In genomic region chr15:88896339-88897033, GRCh38 we compare ENCODE assay signal across 10 cellular contexts. TPM values are rescaled to one million over a fixed set of nuclear protein-coding genes. Genes with fewer than 3 reads are reported as not detected.
DNase-seq lines count a peak whose midpoint lies in the region; ATAC-seq, FAIRE-seq and TF ChIP-seq lines count a peak whose summit lies in the region.
"Had no signal": no experiment of that assay in that cellular context is flagged by ENCODE, and none has a peak within 500 bp of the region (broad histone marks: within the 10 kb centered on the region; RNA-seq: fewer than 3 reads in every experiment).

No MANE protein-coding gene starts in this region.

- WGBS in mammary epithelial cell (ENCODE audit: low coverage, missing lambda C conversion rate), result 57% methylated on average over 7 of the region's 8 CpGs

- H3K9me3 ChIP-seq in breast epithelium, result no peaks in the 10 kb centered on the region
- H3K9me3 ChIP-seq in mammary epithelial cell (replicated peaks; ENCODE audit: insufficient read depth, low read length), result no peaks in the 10 kb centered on the region
- no peaks in the 10 kb centered on the region for H3K9me3 ChIP-seq in adipocyte (ENCODE audit: control insufficient read depth, low read length)
- H3K9me3 ChIP-seq in muscle layer of colon (ENCODE audit: low read length), result no peaks in the 10 kb centered on the region
- no peaks in the 10 kb centered on the region for H3K9me3 ChIP-seq in Karpas-422 (ENCODE audit: low read length)
- H3K9me3 ChIP-seq in upper lobe of right lung, result no peaks in the 10 kb centered on the region

- peak; percentile 69 for FAIRE-seq in urothelium cell line (lab: Jason Lieb, UNC)

- TF ChIP-seq CTCF in breast epithelium (IDR thresholded peaks at IDR 0.05) (no peak), mammary epithelial cell (conservative IDR thresholded peaks at IDR 0.05 in 1 of 2, IDR thresholded peaks at IDR 0.05 in 1 of 2; ENCODE audit: extremely low read depth in 1 of 2, insufficient read depth in 1 of 2, low read depth in 1 of 2, low read length in 2 of 2) (no peak), upper lobe of right lung (IDR thresholded peaks at IDR 0.05) (no peak)

- ATAC-seq in upper lobe of right lung, result no peak

- H3K9ac ChIP-seq in mammary epithelial cell (ENCODE audit: insufficient read depth, low read length), result no peak overlapping the region
- peak overlapping the region; percentile 51 for H3K9ac ChIP-seq in adipocyte (ENCODE audit: low read length)
- H3K9ac ChIP-seq in muscle layer of colon (ENCODE audit: low read length), result no peak overlapping the region
- H3K9ac ChIP-seq in Karpas-422 (ENCODE audit: low read length), result no peak overlapping the region

- DNase-seq in breast epithelium (ENCODE audit: low spot score in 2 of 2) (no peak), mammary epithelial cell (no peak), adipocyte (ENCODE audit: low read depth) (no peak), urothelium cell line (ENCODE audit: low spot score) (no peak), Karpas-422 (no peak), upper lobe of right lung (no peak), HPDE6-E6E7 (ENCODE audit: extremely low spot score) (no peak)
- DNase-seq: NCI-H69, SHP77 treated with DMSO at 0.1 percent for 48 hours had no signal

- H3K79me2 ChIP-seq in mammary epithelial cell (ENCODE audit: insufficient read depth, low read length) (no peaks in the 10 kb centered on the region), Karpas-422 (ENCODE audit: low read length) (no peaks in the 10 kb centered on the region)

- no peaks in the 10 kb centered on the region for H3K36me3 ChIP-seq in breast epithelium
- no peaks in the 10 kb centered on the region for H3K36me3 ChIP-seq in mammary epithelial cell (ENCODE audit: insufficient read depth, low read length)
- peaks cover 26% of the 10 kb centered on the region for H3K36me3 ChIP-seq in adipocyte (ENCODE audit: control insufficient read depth, insufficient read depth, low read length, severe bottlenecking)
- H3K36me3 ChIP-seq in muscle layer of colon (ENCODE audit: insufficient read depth, low read length), result no peaks in the 10 kb centered on the region
- no peaks in the 10 kb centered on the region for H3K36me3 ChIP-seq in Karpas-422 (ENCODE audit: insufficient read depth, low read length)
- no peaks in the 10 kb centered on the region for H3K36me3 ChIP-seq in upper lobe of right lung

- CTCF ChIA-PET in mammary epithelial cell (lab: Charles Lee; ENCODE audit: low non-redundant PET), result no interaction called here

- in situ Hi-C loops in mammary epithelial cell (cut with MboI; ENCODE audit: low sequenced_read_pairs in 2 of 2), result no loop called here

- H3K27ac ChIP-seq in breast epithelium, result peak overlapping the region; percentile 77 to 82
- H3K27ac ChIP-seq in mammary epithelial cell (ENCODE audit: insufficient read depth, low read depth, low read length), result no peak overlapping the region
- H3K27ac ChIP-seq in muscle layer of colon (ENCODE audit: low read depth, low read length), result peak overlapping the region; percentile 32
- H3K27ac ChIP-seq in Karpas-422 (ENCODE audit: low read length), result no peak overlapping the region
- H3K27ac ChIP-seq in upper lobe of right lung, result no peak overlapping the region

- H3K27me3 ChIP-seq in breast epithelium (no peaks in the 10 kb centered on the region), mammary epithelial cell (ENCODE audit: insufficient read depth, low read length) (no peaks in the 10 kb centered on the region), adipocyte (replicated peaks; ENCODE audit: control insufficient read depth, insufficient read depth, low read length) (no peaks in the 10 kb centered on the region), muscle layer of colon (ENCODE audit: control insufficient read depth in 1 of 2, insufficient read depth in 2 of 2, low read length in 2 of 2) (peaks cover 0 to 39% of the 10 kb centered on the region in 2 donors), Karpas-422 (ENCODE audit: low read length) (no peaks in the 10 kb centered on the region), upper lobe of right lung (peaks cover 7% of the 10 kb centered on the region)

- H2AFZ ChIP-seq in mammary epithelial cell (ENCODE audit: low read depth, low read length) (no peak overlapping the region), Karpas-422 (ENCODE audit: low read length) (no peak overlapping the region)

- H3K9me2 ChIP-seq in Karpas-422 (replicated peaks; ENCODE audit: insufficient read depth, low read length), result no peaks in the 10 kb centered on the region

- H3K4me3 ChIP-seq in breast epithelium (no peak overlapping the region), mammary epithelial cell (replicated peaks in 1 of 3; ENCODE audit: insufficient read depth in 1 of 3, low read depth in 2 of 3, low read length in 3 of 3) (no peak overlapping the region), adipocyte (ENCODE audit: low read length) (no peak overlapping the region), muscle layer of colon (ENCODE audit: low read depth in 1 of 2, low read length in 2 of 2) (no peak overlapping the region), Karpas-422 (ENCODE audit: low read length) (no peak overlapping the region), upper lobe of right lung (no peak overlapping the region)

- BruUV-seq in mammary epithelial cell (replicated peaks; lab: Mats Ljungman, UMichigan), result no TSS peak

- TF ChIP-seq POLR2A in breast epithelium (IDR thresholded peaks at IDR 0.05), result no peak

- intact Hi-C loops in breast epithelium (cut with DNase I; ENCODE audit: low total_unique reads) (no loop called here), mammary epithelial cell (cut with micrococcal nuclease) (loop anchor here (1.0 to 5.0 kb wide), 3 partner anchors 239 to 419 kb away; partner anchors contain the start of gene FANCI), upper lobe of right lung (cut with DNase I) (loop anchor here (10.0 kb wide), 1 partner anchor 278 kb away; no protein-coding TSS in a partner anchor)

- H4K20me1 ChIP-seq in mammary epithelial cell (ENCODE audit: insufficient read depth, low read length), result no peaks in the 10 kb centered on the region
- H4K20me1 ChIP-seq in Karpas-422 (ENCODE audit: insufficient read depth, low read depth, low read length), result no peaks in the 10 kb centered on the region

- no peak overlapping the region for H3K4me2 ChIP-seq in mammary epithelial cell (ENCODE audit: insufficient read depth, low read depth, low read length)
- no peak overlapping the region for H3K4me2 ChIP-seq in Karpas-422 (ENCODE audit: low read depth, low read length, poor library complexity, severe bottlenecking)

- peaks cover 4 to 16% of the 10 kb centered on the region in 2 donors for H3K4me1 ChIP-seq in breast epithelium
- peaks cover 18% of the 10 kb centered on the region for H3K4me1 ChIP-seq in mammary epithelial cell (ENCODE audit: insufficient read depth, low read length)
- H3K4me1 ChIP-seq in adipocyte (ENCODE audit: control insufficient read depth, insufficient read depth, low read length), result peaks cover 34% of the 10 kb centered on the region
- H3K4me1 ChIP-seq in muscle layer of colon (ENCODE audit: insufficient read depth, low read length), result peaks cover 26% of the 10 kb centered on the region
- no peaks in the 10 kb centered on the region for H3K4me1 ChIP-seq in Karpas-422 (ENCODE audit: low read length)
- H3K4me1 ChIP-seq in upper lobe of right lung, result peaks cover 27% of the 10 kb centered on the region

- dilution Hi-C loops in mammary epithelial cell (cut with HindIII; ENCODE audit: low sequenced_read_pairs), result no loop called here

RNA-seq across cellular contexts. Expression of gene HAPLN3, which starts 1.1 kb away (rescaled TPM):
- total RNA-seq in breast epithelium, result 10 to 100 TPM in 2 of 3 donors, 1 to 10 TPM in 1; 3.4 to 24.6 (median 11.1) TPM
- 1 to 10 TPM; 1.5 to 3.8 TPM for total RNA-seq in mammary epithelial cell
- 4.4 TPM for polyA plus RNA-seq in mammary epithelial cell
- not detected for polyA minus RNA-seq in mammary epithelial cell
- not detected in 2 replicates for total RNA-seq in Karpas-422 (2014; rRNA removed; shearing (Covaris generic); ENCODE audit: low replicate concordance)
- total RNA-seq in upper lobe of right lung, result 4.6 TPM

RNA-seq across cellular contexts. Expression of gene MFGE8, which starts 16.7 kb away (rescaled TPM):
- total RNA-seq in breast epithelium, result 100 to 1,000 TPM; 226 to 457 (median 311) TPM
- 100 to 1,000 TPM in 1 of 2 donors, 10 to 100 TPM in 1; 81.4 to 145 TPM for total RNA-seq in mammary epithelial cell
- 115 TPM for polyA plus RNA-seq in mammary epithelial cell
- polyA minus RNA-seq in mammary epithelial cell, result 109 TPM
- not detected in 2 replicates for total RNA-seq in Karpas-422 (2014; rRNA removed; shearing (Covaris generic); ENCODE audit: low replicate concordance)
- total RNA-seq in upper lobe of right lung, result 168 TPM

Comparison
In these comparisons a context has a peak if more than half of its experiments do, and no peak if none do; other contexts are left out.
1. H3K27ac ChIP-seq: peak in breast epithelium (2 of 2) and muscle layer of colon (single experiment); none in mammary epithelial cell (single experiment), Karpas-422 (single experiment) and upper lobe of right lung (single experiment).
2. RNA of gene MFGE8, which starts 16.7 kb away (total RNA-seq): 226 to 457 TPM in breast epithelium, 168 TPM in upper lobe of right lung (single experiment) and 81.4 to 145 TPM in mammary epithelial cell; not detected in Karpas-422; every median in the first group is over 10 times any median in the second.